In genomic region chr6:3384346-3385143, GRCh38 we compare ENCODE assay signal across 23 cellular contexts.
DNase-seq lines count a peak whose midpoint lies in the region; ATAC-seq and TF ChIP-seq lines count a peak whose summit lies in the region.
"Had no signal": no experiment of that assay in that cellular context is flagged by ENCODE, and none has a peak within 500 bp of the region (broad histone marks: within the 10 kb centered on the region; RNA-seq: fewer than 3 reads in every experiment).

No MANE protein-coding gene starts in this region.

- H3K9ac ChIP-seq in trophoblast cell (ENCODE audit: low read length) = no peak overlapping the region

- no peak overlapping the region for H2AK5ac ChIP-seq in trophoblast cell (ENCODE audit: low read length)

- H2AFZ ChIP-seq in trophoblast cell (ENCODE audit: insufficient read depth, low read length, poor library complexity) = no peak overlapping the region

- no peak overlapping the region for H3K23ac ChIP-seq in trophoblast cell (ENCODE audit: low read length)

- H3K79me1 ChIP-seq in trophoblast cell (ENCODE audit: low read length) = no peaks in the 10 kb centered on the region

- no peak overlapping the region for H4K91ac ChIP-seq in trophoblast cell (ENCODE audit: low read depth, low read length)

- H3K4me2 ChIP-seq in trophoblast cell (ENCODE audit: low read length) = no peak overlapping the region

- H3K27me3 ChIP-seq in foreskin keratinocyte (no peaks in the 10 kb centered on the region), trophoblast cell (ENCODE audit: insufficient read depth, low read length) (no peaks in the 10 kb centered on the region)
- H3K27me3 ChIP-seq: adrenal gland, cardiac muscle cell had no signal

- peak; percentile 17 for DNase-seq in CD1c-positive myeloid dendritic cell (ENCODE audit: extremely low spot score)
- DNase-seq in WTC11 (ENCODE audit: low spot score) = no peak
- DNase-seq in foreskin keratinocyte = no peak
- DNase-seq in trophoblast cell = no peak
- DNase-seq in iPS-NIHi11 (ENCODE audit: low spot score) = no peak
- DNase-seq in CD14-positive monocyte (ENCODE audit: low spot score) = no peak
- DNase-seq: activated CD4-positive, alpha-beta T cell treated with anti-CD3 and anti-CD28 coated beads, Interleukin-2, amount 50 U/mL, for 48 hours; activated gamma-delta T cell treated with Interleukin-2 at 50 U/mL for 16 hours; adrenal gland; DMS 273 treated with DMSO at 0.1 percent for 48 hours; effector CD4-positive, alpha-beta T cell; MM.1S; NCI-H1436 treated with DMSO at 0.1 percent for 48 hours; NCI-H2227 treated with DMSO at 0.1 percent for 48 hours; stimulated activated CD4-positive, alpha-beta T cell treated with anti-CD3 and anti-CD28 coated beads, Interleukin-2, amount 100 ng/mL, for 24 hours; T-helper 2 cell; WERI-Rb-1 had no signal

- H3K4me3 Mint-ChIP-seq in WTC11 = no peak overlapping the region
- no peak overlapping the region for H3K4me3 Mint-ChIP-seq in CD14-positive monocyte
- H3K4me3 Mint-ChIP-seq: stimulated activated naive CD8-positive, alpha-beta T cell treated with anti-CD3 and anti-CD28 coated beads, Interleukin-15, Interleukin-2, amounts not matched to agents 100 ng/mL and 50 ng/mL, for 24 hours had no signal

- peaks cover 7% of the 10 kb centered on the region for H3K36me3 Mint-ChIP-seq in WTC11
- no peaks in the 10 kb centered on the region for H3K36me3 Mint-ChIP-seq in CD14-positive monocyte

- no peak for TF ChIP-seq CTCF in WTC11 (IDR thresholded peaks at IDR 0.05)
- TF ChIP-seq CTCF in foreskin keratinocyte (conservative IDR thresholded peaks at IDR 0.05) = no peak
- no peak for TF ChIP-seq CTCF in CD14-positive monocyte (IDR thresholded peaks at IDR 0.05)

- H3K9me3 Mint-ChIP-seq in WTC11 (no peaks in the 10 kb centered on the region), CD14-positive monocyte (no peaks in the 10 kb centered on the region)
- H3K9me3 Mint-ChIP-seq: stimulated activated naive CD8-positive, alpha-beta T cell treated with anti-CD3 and anti-CD28 coated beads, Interleukin-15, Interleukin-2, amounts not matched to agents 100 ng/mL and 50 ng/mL, for 24 hours had no signal

- no peak overlapping the region for H2BK12ac ChIP-seq in trophoblast cell (ENCODE audit: low read length)

- peaks cover 9% of the 10 kb centered on the region for H3K4me1 ChIP-seq in foreskin keratinocyte
- H3K4me1 ChIP-seq in trophoblast cell (ENCODE audit: control insufficient read depth in 1 of 2, insufficient read depth in 2 of 2, low read length in 2 of 2) = peaks cover 3 to 8% of the 10 kb centered on the region in 2 experiments

- POLR2A ChIA-PET in WTC11 (lab: Charles Lee) = no interaction called here

- CTCF ChIA-PET in WTC11 (lab: Charles Lee) = no interaction called here

- H3K27me3 Mint-ChIP-seq in WTC11 (ENCODE audit: low read depth) (no peaks in the 10 kb centered on the region), CD14-positive monocyte (ENCODE audit: low read depth in 3 of 3) (peaks cover 2 to 11% (median 4%) of the 10 kb centered on the region in 3 donors)
- H3K27me3 Mint-ChIP-seq: stimulated activated naive CD8-positive, alpha-beta T cell treated with anti-CD3 and anti-CD28 coated beads, Interleukin-15, Interleukin-2, amounts not matched to agents 100 ng/mL and 50 ng/mL, for 24 hours had no signal

- peaks cover 59% of the 10 kb centered on the region for H3K4me1 Mint-ChIP-seq in WTC11
- peaks cover 6% of the 10 kb centered on the region for H3K4me1 Mint-ChIP-seq in CD14-positive monocyte

- H2BK120ac ChIP-seq in trophoblast cell (ENCODE audit: insufficient read depth, low read length, poor library complexity) = no peak overlapping the region

- no peak overlapping the region for H3K18ac ChIP-seq in trophoblast cell (ENCODE audit: low read length)

- H2BK5ac ChIP-seq in trophoblast cell (ENCODE audit: low read depth, low read length, poor library complexity) = no peak overlapping the region

- H4K8ac ChIP-seq in trophoblast cell (ENCODE audit: low read depth, low read length) = no peak overlapping the region

- H3K9me3 ChIP-seq in trophoblast cell (ENCODE audit: insufficient read depth, low read depth, low read length) = no peaks in the 10 kb centered on the region
- H3K9me3 ChIP-seq: adrenal gland, mucosa of descending colon had no signal

- ATAC-seq in WTC11 (no peak), foreskin keratinocyte (peak; percentile 26), HG03280 (IDR thresholded peaks at IDR 0.05; ENCODE audit: unreplicated experiment) (no peak), GM18873 (IDR thresholded peaks at IDR 0.05; ENCODE audit: low FRiP score, unreplicated experiment) (no peak)

- H3K79me2 ChIP-seq in trophoblast cell (ENCODE audit: control insufficient read depth, insufficient read depth, low read length, poor library complexity) = peaks cover 2% of the 10 kb centered on the region

- whole genome bisulfite sequencing in trophoblast cell (ENCODE audit: extremely low coverage, insufficient coverage, insufficient read length) = no CpG with 5 or more reads among the region's 8 CpGs

- no peak overlapping the region for H4K12ac ChIP-seq in trophoblast cell (ENCODE audit: low read depth, low read length)

- intact Hi-C loops in CD14-positive monocyte (cut with micrococcal nuclease) = no loop called here

- H3K27ac Mint-ChIP-seq in WTC11 (0 out of 2 replicates have a peak overlapping the region, but pooled peaks have one; percentile 3), CD14-positive monocyte (no peak overlapping the region)
- H3K27ac Mint-ChIP-seq: stimulated activated naive CD8-positive, alpha-beta T cell treated with anti-CD3 and anti-CD28 coated beads, Interleukin-15, Interleukin-2, amounts not matched to agents 100 ng/mL and 50 ng/mL, for 24 hours had no signal

- H3K14ac ChIP-seq in trophoblast cell (ENCODE audit: low read length) = no peak overlapping the region

- no peak overlapping the region for H3K4me3 ChIP-seq in trophoblast cell (ENCODE audit: low read depth, low read length)
- H3K4me3 ChIP-seq: adrenal gland, cardiac muscle cell, mucosa of descending colon, skin epidermis had no signal

- H3K27ac ChIP-seq in foreskin keratinocyte (no peak overlapping the region), trophoblast cell (ENCODE audit: low read depth, low read length) (no peak overlapping the region)
- H3K27ac ChIP-seq: adrenal gland, WERI-Rb-1 had no signal

- H3K4ac ChIP-seq in trophoblast cell (ENCODE audit: low read depth, low read length) = peak overlapping the region; percentile 49

- peaks cover 4 to 10% of the 10 kb centered on the region in 2 experiments for H3K36me3 ChIP-seq in trophoblast cell (ENCODE audit: control insufficient read depth in 1 of 2, insufficient read depth in 2 of 2, low read length in 2 of 2)
- H3K36me3 ChIP-seq: adrenal gland, cardiac muscle cell, WERI-Rb-1 had no signal

TF ChIP-seq in WTC11, 78 proteins besides CTCF, POLR2A, EP300 and RAD21:
- TF ChIP-seq ZNF281 (CRISPR knock-in tag; IDR thresholded peaks at IDR 0.05) (no peak), MAX (CRISPR knock-in tag; IDR thresholded peaks at IDR 0.05) (no peak), FOXP1 (CRISPR knock-in tag; IDR thresholded peaks at IDR 0.05; ENCODE audit: borderline replicate concordance) (no peak), ERG (CRISPR knock-in tag; IDR thresholded peaks at IDR 0.05) (no peak)
